Comparison of ENCODE assay signal across 10 cellular contexts in genomic region chr16:81601008-81601428, GRCh38.
DNase-seq lines count a peak whose midpoint lies in the region; ATAC-seq and TF ChIP-seq lines count a peak whose summit lies in the region.
"Had no signal": no experiment of that assay in that cellular context is flagged by ENCODE, and none has a peak within 500 bp of the region (broad histone marks: within the 10 kb centered on the region; RNA-seq: fewer than 3 reads in every experiment).

No MANE protein-coding gene starts in this region.

- H3K4me3 ChIP-seq in WERI-Rb-1 (ENCODE audit: low read depth, low read length), result no peak overlapping the region

- no peak overlapping the region for H3K4me3 Mint-ChIP-seq in Calu3 (ENCODE audit: low read depth, unreplicated experiment)
- no peak overlapping the region for H3K4me3 Mint-ChIP-seq in endothelial cell (ENCODE audit: unreplicated experiment)

- peaks cover 56% of the 10 kb centered on the region for H3K4me1 Mint-ChIP-seq in Calu3 (ENCODE audit: low read depth, unreplicated experiment)
- peaks cover 5% of the 10 kb centered on the region for H3K4me1 Mint-ChIP-seq in endothelial cell (ENCODE audit: unreplicated experiment)

- H3K27me3 Mint-ChIP-seq in Calu3 (ENCODE audit: unreplicated experiment), result no peaks in the 10 kb centered on the region
- peaks cover 16% of the 10 kb centered on the region for H3K27me3 Mint-ChIP-seq in endothelial cell (ENCODE audit: unreplicated experiment)

- DNase-seq in Calu3, result no peak
- DNase-seq in NCI-H446 treated with DMSO at 0.1 percent for 48 hours (lab: John Stamatoyannopoulos, UW), result peak; percentile 75
- no peak for DNase-seq in endothelial cell (ENCODE audit: low spot score)
- peak in 38 of 56 donors; percentile 9 to 76 (median 40) for DNase-seq in nucleus accumbens (lab: John Stamatoyannopoulos, UW)
- DNase-seq in WERI-Rb-1, result no peak
- DNase-seq in putamen (ENCODE audit: low spot score), result no peak
- DNase-seq in KG1 (lab: John Stamatoyannopoulos, UW), result no peak
- DNase-seq: DND-41 had no signal

- no peaks in the 10 kb centered on the region for H3K27me3 ChIP-seq in WERI-Rb-1 (ENCODE audit: insufficient read depth, low read depth, severe bottlenecking)

- H3K9me3 ChIP-seq in WERI-Rb-1 (ENCODE audit: severe bottlenecking), result no peaks in the 10 kb centered on the region

- H3K36me3 Mint-ChIP-seq in Calu3 (ENCODE audit: insufficient read depth, unreplicated experiment), result peaks cover 9% of the 10 kb centered on the region
- peaks cover 7% of the 10 kb centered on the region for H3K36me3 Mint-ChIP-seq in endothelial cell (ENCODE audit: low read depth, unreplicated experiment)

- intact Hi-C loops in Calu3 (cut with micrococcal nuclease; ENCODE audit: unreplicated experiment), result no loop called here

- no peaks in the 10 kb centered on the region for H3K36me3 ChIP-seq in WERI-Rb-1

- no peak for TF ChIP-seq CTCF in Calu3 (IDR thresholded peaks at IDR 0.05; ENCODE audit: unreplicated experiment)
- TF ChIP-seq CTCF in endothelial cell (IDR thresholded peaks at IDR 0.05; ENCODE audit: unreplicated experiment), result no peak
- TF ChIP-seq CTCF in WERI-Rb-1 (IDR thresholded peaks at IDR 0.05; ENCODE audit: low read depth, low read length), result no peak

- BruUV-seq in Calu3 (replicated peaks; lab: Mats Ljungman, UMichigan), result no TSS peak

- CTCF ChIA-PET in Calu3 (lab: Charles Lee), result interaction anchor here (0.5 kb wide), 1 partner anchor 1663 kb away, joined by 5 read pairs; no protein-coding TSS in a partner anchor

- H3K9me3 Mint-ChIP-seq in Calu3 (ENCODE audit: low read depth, unreplicated experiment) (no peaks in the 10 kb centered on the region), endothelial cell (ENCODE audit: unreplicated experiment) (no peaks in the 10 kb centered on the region)

- H3K27ac Mint-ChIP-seq in Calu3 (ENCODE audit: unreplicated experiment), result peak overlapping the region; percentile 56
- H3K27ac Mint-ChIP-seq in endothelial cell (ENCODE audit: unreplicated experiment), result peak overlapping the region; percentile 18

- no peak overlapping the region for H3K27ac ChIP-seq in WERI-Rb-1
- H3K27ac ChIP-seq: HL-60 had no signal

- no peak for ATAC-seq in HG03439 (IDR thresholded peaks at IDR 0.05; ENCODE audit: unreplicated experiment)

Comparison
In these comparisons a context has a peak if more than half of its experiments do, and no peak if none do; other contexts are left out.
1. DNase-seq: peak in NCI-H446 treated with DMSO at 0.1 percent for 48 hours (single experiment) and nucleus accumbens (38 of 56); none in Calu3 (single experiment), endothelial cell (single experiment), WERI-Rb-1 (single experiment), putamen (single experiment) and KG1 (single experiment).